Comparison of ENCODE assay signal across 38 cellular contexts in genomic region chr12:52771088-52771487, GRCh38. TPM values are rescaled to one million over a fixed set of nuclear protein-coding genes. Genes with fewer than 3 reads are reported as not detected.
"Had no signal": no experiment of that assay in that cellular context is flagged by ENCODE, and none has a peak within 500 bp of the region (broad histone marks: within the 10 kb centered on the region; RNA-seq: fewer than 3 reads in every experiment).

No MANE protein-coding gene starts in this region.

- H3K27ac ChIP-seq: KMS-11 had no signal

- H3K9me3 ChIP-seq: MG63 had no signal

- H3K4me3 ChIP-seq: MG63 had no signal

- H3K36me3 ChIP-seq: MG63 had no signal

- DNase-seq: Karpas-422, Kasumi-1, MG63, MM.1S, MV-4-11, NCI-H1048, NCI-H1092, NCI-H1092 treated with DMSO at 0.1 percent for 48 hours, NCI-H1105, NCI-H1105 treated with DMSO at 0.1 percent for 48 hours, NCI-H1417, NCI-H1417 treated with DMSO at 0.1 percent for 48 hours, NCI-H1436, NCI-H1436 treated with DMSO at 0.1 percent for 48 hours, NCI-H146, NCI-H1694, NCI-H1694 treated with DMSO at 0.1 percent for 48 hours, NCI-H187, NCI-H187 treated with DMSO at 0.1 percent for 48 hours, NCI-H2029, NCI-H2029 treated with DMSO at 0.1 percent for 48 hours, NCI-H2081, NCI-H2081 treated with DMSO at 0.1 percent for 48 hours, NCI-H2107, NCI-H2171, NCI-H2171 treated with DMSO at 0.1 percent for 48 hours, NCI-H2227 treated with DMSO at 0.1 percent for 48 hours, NCI-H226, NCI-H345, NCI-H446, NCI-H446 treated with DMSO at 0.1 percent for 48 hours, NCI-H510A, NCI-H510A treated with DMSO at 0.1 percent for 48 hours had no signal

RNA-seq across cellular contexts. Expression of gene KRT76, which starts 6.1 kb away (rescaled TPM):
- total RNA-seq: LHCN-M2, M059J, MCF 10A, NCI-H460 had no signal

RNA-seq across cellular contexts. Expression of gene KRT3, which starts 24.8 kb away (rescaled TPM):
- total RNA-seq: LHCN-M2, M059J, MCF 10A, NCI-H460 had no signal

RNA-seq across cellular contexts. Expression of gene KRT4, which starts 42.8 kb away (rescaled TPM):
- total RNA-seq: LHCN-M2, M059J, MCF 10A, NCI-H460 had no signal
